ENCODE assay signal across 8 cellular contexts in the genomic region with DNA sequence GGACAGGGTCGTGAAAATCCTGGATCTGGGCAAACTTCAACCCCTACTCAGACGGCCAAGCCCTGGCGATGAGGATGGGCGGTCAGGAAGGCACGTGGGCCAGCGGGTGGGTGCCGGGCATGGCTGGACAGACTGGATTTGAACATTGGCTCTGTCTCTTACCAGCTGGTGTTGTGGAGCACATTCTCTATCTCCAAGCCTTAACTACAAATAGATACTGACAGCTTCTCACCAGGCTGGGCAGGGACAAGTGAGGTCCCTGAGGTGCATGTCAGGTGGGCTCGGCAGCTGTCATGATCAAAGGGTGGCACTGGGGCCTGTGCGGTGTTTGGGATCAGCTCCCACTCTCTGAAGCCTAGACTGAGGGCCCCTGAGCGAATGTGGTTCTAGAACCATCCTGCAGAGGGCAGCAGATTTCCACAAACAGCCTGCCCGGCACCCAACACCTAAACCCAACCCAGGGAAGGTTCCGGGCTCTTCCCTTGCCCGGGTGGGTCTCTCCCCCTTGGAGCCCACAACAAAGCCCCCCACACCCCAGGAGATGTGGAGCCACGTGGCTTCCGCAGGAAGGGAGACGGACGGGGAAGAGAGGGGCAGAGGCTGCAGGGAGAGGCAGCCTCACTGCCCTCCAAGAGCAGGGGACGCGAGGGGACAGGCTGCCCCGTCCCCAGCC. TPM values are rescaled to one million over a fixed set of nuclear protein-coding genes. Genes with fewer than 3 reads are reported as not detected.
A peak's percentile ranks its signal among the peaks of the same experiment; 100 is the strongest.
DNase-seq lines count a peak whose midpoint lies in the region; ATAC-seq and TF ChIP-seq lines count a peak whose summit lies in the region.

No MANE protein-coding gene starts in this region.

- peaks cover 0 to 16% of the 10 kb centered on the region in 2 donors for H3K36me3 ChIP-seq in lung (ENCODE audit: control insufficient read depth in 2 of 2, insufficient read depth in 2 of 2, low read length in 2 of 2)

- H3K9me3 ChIP-seq in lung (ENCODE audit: control insufficient read depth in 2 of 2, insufficient read depth in 1 of 2, low read length in 1 of 2), result peaks cover 0 to 6% of the 10 kb centered on the region in 2 donors

- 20 to 39% methylated on average over 16 to 20 of the region's 20 CpGs for WGBS in lung, 2 donors

- H3K27ac ChIP-seq in dorsolateral prefrontal cortex (peak overlapping the region in 52 of 59 donors; percentile 18 to 91 (median 68)), lung (ENCODE audit: low read depth in 1 of 2, low read length in 1 of 2) (no peak overlapping the region)

- H3K27me3 ChIP-seq in dorsolateral prefrontal cortex (no peaks in the 10 kb centered on the region), lung (ENCODE audit: control insufficient read depth, insufficient read depth) (no peaks in the 10 kb centered on the region)

- intact Hi-C loops in dorsolateral prefrontal cortex (cut with DNase I), result loop anchor here (2.0 to 10.0 kb wide), 2 partner anchors 944 to 1090 kb away; no protein-coding TSS in a partner anchor

- peak; percentile 82 for TF ChIP-seq CTCF in AG09319 (IDR thresholded peaks at IDR 0.05; ENCODE audit: low read depth, low read length)
- TF ChIP-seq CTCF in dorsolateral prefrontal cortex (IDR thresholded peaks at IDR 0.05 in 54 of 56, conservative IDR thresholded peaks at IDR 0.05 in 2 of 56; ENCODE audit: low read depth in 1 of 56, partially characterized antibody in 56 of 56), result peak; percentile 47 to 95 (median 89)
- peak; percentile 68 for TF ChIP-seq CTCF in lung (IDR thresholded peaks at IDR 0.05; ENCODE audit: control extremely low read depth, extremely low read depth)

- H3K4me3 ChIP-seq in dorsolateral prefrontal cortex (peak overlapping the region in 3 of 59 donors; percentile 1 to 14 (median 5)), lung (no peak overlapping the region)

- ATAC-seq in GM18511 (IDR thresholded peaks at IDR 0.05; ENCODE audit: unreplicated experiment) (peak; percentile 85), HG02981 (IDR thresholded peaks at IDR 0.05; ENCODE audit: unreplicated experiment) (peak; percentile 83), lung (ENCODE audit: insufficient read depth, low FRiP score) (peak; percentile 56)

- peaks cover 15 to 24% of the 10 kb centered on the region in 2 donors for H3K4me1 ChIP-seq in lung (ENCODE audit: control insufficient read depth in 2 of 2, insufficient read depth in 2 of 2, low read length in 2 of 2)

- DNase-seq in AG09319 (ENCODE audit: extremely low read depth, low read depth) (no peak), NCI-H2171 treated with DMSO at 0.1 percent for 48 hours (lab: John Stamatoyannopoulos, UW) (peak; percentile 84), dorsolateral prefrontal cortex (peak in 9 of 10 donors; percentile 63 to 83 (median 74)), lung (ENCODE audit: low spot score) (peak; percentile 68)
- peak; percentile 45 to 55 for DNase-seq in activated CD4-positive, alpha-beta T cell treated with anti-CD3 and anti-CD28 coated beads, Interleukin-2, amount 50 U/mL, for 24 hours (ENCODE audit: low read depth in 1 of 2, low spot score in 1 of 2)
- DNase-seq in stimulated activated CD8-positive, alpha-beta memory T cell treated with anti-CD3 and anti-CD28 coated beads, Interleukin-12 subunit alpha, Interleukin-12 subunit beta, amount 100 ng/mL, for 4 hours (ENCODE audit: low read depth), result peak; percentile 30

RNA-seq across cellular contexts. Expression of a gene that starts 58.4 kb away (rescaled TPM):
- total RNA-seq in dorsolateral prefrontal cortex, result 100 to 1,000 TPM in 17 of 120 experiments, 10 to 100 TPM in 103; 48.2 to 210 (median 77.1) TPM
- total RNA-seq in lung, result 10 to 100 TPM in 1 of 2 donors, 1 to 10 TPM in 1; 6.6 to 11.3 TPM
- 1 to 10 TPM; 2.3 to 3.4 TPM for polyA plus RNA-seq in lung

Comparison
In these comparisons a context has a peak if more than half of its experiments do, and no peak if none do; other contexts are left out.
1. H3K27ac ChIP-seq: peak in dorsolateral prefrontal cortex (52 of 59); none in lung (0 of 2).
2. RNA of a gene that starts 58.4 kb away (total RNA-seq): 48.2 to 210 TPM in dorsolateral prefrontal cortex; 6.6 to 11.3 TPM in lung; every median in the first group is over 4 times any median in the second.
3. Peak in every context shown above with its lines, with median percentiles within 50 percentile points of each other: CTCF ChIP-seq and ATAC-seq.